ENCODE assay signal across 22 cellular contexts in genomic region chr15:27183182-27183581, GRCh38.
DNase-seq lines count a peak whose midpoint lies in the region; ATAC-seq and TF ChIP-seq lines count a peak whose summit lies in the region.
"Had no signal": no experiment of that assay in that cellular context is flagged by ENCODE, and none has a peak within 500 bp of the region (broad histone marks: within the 10 kb centered on the region; RNA-seq: fewer than 3 reads in every experiment).

No MANE protein-coding gene starts in this region.

- DNase-seq in SK-N-SH (peak; percentile 45), NCI-H345 (lab: John Stamatoyannopoulos, UW) (peak; percentile 82), globus pallidus (ENCODE audit: low spot score) (peak; percentile 7), NCI-H748 treated with DMSO at 0.1 percent for 48 hours (lab: John Stamatoyannopoulos, UW) (no peak), germinal center (ENCODE audit: low spot score) (no peak), WERI-Rb-1 (no peak)
- DNase-seq: CD8-positive, alpha-beta T cell; Karpas-422; NCI-H1048; NCI-H1694; NCI-H2107; NCI-H446 treated with DMSO at 0.1 percent for 48 hours; NCI-H774; SHP77; T-cell had no signal

- no peaks in the 10 kb centered on the region for H3K79me2 ChIP-seq in SK-N-SH (ENCODE audit: insufficient read depth)

- H3K36me3 ChIP-seq in SK-N-SH (replicated peaks in 1 of 2; ENCODE audit: control insufficient read depth in 1 of 2, insufficient read depth in 2 of 2, low read length in 1 of 2) (no peaks in the 10 kb centered on the region), WERI-Rb-1 (no peaks in the 10 kb centered on the region)
- H3K36me3 ChIP-seq: BLaER1 had no signal

- no peak overlapping the region for H3K4me2 ChIP-seq in SK-N-SH
- H3K4me2 ChIP-seq: A549, BLaER1, GM23338 had no signal

- 24% methylated on average over 4 of the region's 4 CpGs for WGBS in SK-N-SH (ENCODE audit: low lambda C conversion rate)

- no peak; the same call in 1 of the 2 replicates for TF ChIP-seq RAD21 in SK-N-SH (IDR thresholded peaks at IDR 0.05; ENCODE audit: low read length)

- H3K27ac ChIP-seq in SK-N-SH (ENCODE audit: low read depth in 2 of 2, low read length in 1 of 2) (peak overlapping the region in 1 of 2 experiments; percentile 20; a peak in 1 of 4 replicates), WERI-Rb-1 (no peak overlapping the region)
- H3K27ac ChIP-seq: A549, BLaER1, SK-N-MC had no signal

- H3K9ac ChIP-seq in SK-N-SH: no peak overlapping the region
- H3K9ac ChIP-seq: BLaER1 had no signal

- no peaks in the 10 kb centered on the region for H3F3A ChIP-seq in SK-N-SH (replicated peaks; ENCODE audit: insufficient read depth)

- H4K20me1 ChIP-seq in SK-N-SH (ENCODE audit: insufficient read depth): no peaks in the 10 kb centered on the region
- H4K20me1 ChIP-seq: BLaER1 had no signal

- H3K27me3 ChIP-seq in SK-N-SH (ENCODE audit: insufficient read depth) (no peaks in the 10 kb centered on the region), WERI-Rb-1 (ENCODE audit: insufficient read depth, low read depth, severe bottlenecking) (no peaks in the 10 kb centered on the region)
- H3K27me3 ChIP-seq: BLaER1 had no signal

- CTCF ChIA-PET in SK-N-SH (lab: Yijun Ruan, JAX): interaction anchor here (0.6 to 1.4 kb wide), 5 partner anchors 48 to 456 kb away, joined by 3 to 6 read pairs (median 3); no protein-coding TSS in a partner anchor

- H3K9me2 ChIP-seq in SK-N-SH: no peaks in the 10 kb centered on the region

- no peak overlapping the region for H2AFZ ChIP-seq in SK-N-SH (ENCODE audit: low read depth)

- H3K4me3 ChIP-seq in SK-N-SH (ENCODE audit: low read depth in 2 of 2, low read length in 1 of 2) (no peak overlapping the region), WERI-Rb-1 (ENCODE audit: low read depth, low read length) (no peak overlapping the region)
- H3K4me3 ChIP-seq: A549, BLaER1, GM12878, GM23338, SK-N-MC had no signal

- peaks cover 0 to 9% of the 10 kb centered on the region in 2 experiments; a peak in 2 of 4 replicates for H3K4me1 ChIP-seq in SK-N-SH (ENCODE audit: control insufficient read depth in 1 of 2, insufficient read depth in 2 of 2, low read depth in 1 of 2, low read length in 1 of 2)
- H3K4me1 ChIP-seq: A549, BLaER1 had no signal

- no peak; a peak in 1 of 4 replicates for TF ChIP-seq EP300 in SK-N-SH (IDR thresholded peaks at IDR 0.05; ENCODE audit: borderline replicate concordance in 1 of 2, low read depth in 1 of 2, low read length in 1 of 2)

- POLR2A ChIA-PET in SK-N-SH (lab: Yijun Ruan, JAX): no interaction called here

- ATAC-seq in SK-N-SH treated with all-trans-retinoic acid at 6 μM for 48 hours: no peak
- ATAC-seq: A549; CD8-positive, alpha-beta T cell; GM12878; HCT116; T-cell had no signal

- TF ChIP-seq CTCF in SK-N-SH (IDR thresholded peaks at IDR 0.05) (no peak), WERI-Rb-1 (IDR thresholded peaks at IDR 0.05; ENCODE audit: low read depth, low read length) (no peak)

- H3K9me3 ChIP-seq in SK-N-SH (no peaks in the 10 kb centered on the region), WERI-Rb-1 (ENCODE audit: severe bottlenecking) (no peaks in the 10 kb centered on the region)
- H3K9me3 ChIP-seq: BLaER1 had no signal

TF ChIP-seq in SK-N-SH, 30 proteins besides CTCF, POLR2A, EP300 and RAD21:
- TF ChIP-seq RFX5 (IDR thresholded peaks at IDR 0.05; ENCODE audit: low read length) (no peak), MXI1 (IDR thresholded peaks at IDR 0.05; ENCODE audit: low read depth, low read length) (0 out of 2 replicates have a peak, but pooled peaks have one; percentile 25)
TF ChIP-seq in SK-N-SH: peak in this region for 1.

TF ChIP-seq in SK-N-SH treated with all-trans-retinoic acid at 6 μM for 48 hours, 23 proteins besides CTCF, POLR2A, EP300 and RAD21:
- TF ChIP-seq TSHZ2 (CRISPR knock-in tag; IDR thresholded peaks at IDR 0.05) (no peak), ISL1 (CRISPR knock-in tag; IDR thresholded peaks at IDR 0.05) (no peak), ZNF565 (CRISPR knock-in tag; conservative IDR thresholded peaks at IDR 0.05; ENCODE audit: low read depth) (no peak), ZFP30 (CRISPR knock-in tag; IDR thresholded peaks at IDR 0.05) (no peak), BACH2 (CRISPR knock-in tag; IDR thresholded peaks at IDR 0.05; ENCODE audit: borderline replicate concordance) (no peak), OSR1 (CRISPR knock-in tag; IDR thresholded peaks at IDR 0.05) (no peak), ZC3H10 (CRISPR knock-in tag; IDR thresholded peaks at IDR 0.05) (no peak), RARB (CRISPR knock-in tag; IDR thresholded peaks at IDR 0.05) (no peak), TOX (CRISPR knock-in tag; IDR thresholded peaks at IDR 0.05; ENCODE audit: borderline replicate concordance) (no peak), TCF4 (CRISPR knock-in tag; IDR thresholded peaks at IDR 0.05; ENCODE audit: borderline replicate concordance) (no peak), PATZ1 (CRISPR knock-in tag; IDR thresholded peaks at IDR 0.05; ENCODE audit: borderline replicate concordance) (no peak), ESRRG (CRISPR knock-in tag; IDR thresholded peaks at IDR 0.05) (no peak)
TF ChIP-seq in SK-N-SH treated with all-trans-retinoic acid at 6 μM for 48 hours: peak in this region for 0.

Comparison
In these comparisons a context has a peak if more than half of its experiments do, and no peak if none do; other contexts are left out.
1. DNase-seq: peak in SK-N-SH (single experiment), NCI-H345 (single experiment) and globus pallidus (single experiment); none in NCI-H748 treated with DMSO at 0.1 percent for 48 hours (single experiment), germinal center (single experiment) and WERI-Rb-1 (single experiment).